Comparison of ENCODE assay signal across 15 cellular contexts in genomic region chr15:65368300-65368617, GRCh38. TPM values are rescaled to one million over a fixed set of nuclear protein-coding genes. Genes with fewer than 3 reads are reported as not detected.
DNase-seq lines count a peak whose midpoint lies in the region; ATAC-seq and TF ChIP-seq lines count a peak whose summit lies in the region.
"Had no signal": no experiment of that assay in that cellular context is flagged by ENCODE, and none has a peak within 500 bp of the region (broad histone marks: within the 10 kb centered on the region; RNA-seq: fewer than 3 reads in every experiment).

No MANE protein-coding gene starts in this region.

- peak; percentile 64 for DNase-seq in SK-N-SH
- DNase-seq in posterior vena cava (ENCODE audit: low spot score), result peak; percentile 44
- no peak for DNase-seq in NAMALWA (ENCODE audit: low spot score)
- no peak for DNase-seq in HUDEP-2 (lab: John Stamatoyannopoulos, UW; ENCODE audit: unreplicated experiment in 76 of 76)
- DNase-seq: CD8-positive, alpha-beta memory T cell; NCI-H510A; testis had no signal

- H3K9me2 ChIP-seq in SK-N-SH, result no peaks in the 10 kb centered on the region

- no peak for ATAC-seq in HG03175 (IDR thresholded peaks at IDR 0.05; ENCODE audit: unreplicated experiment)
- no peak for ATAC-seq in HG02973 (IDR thresholded peaks at IDR 0.05; ENCODE audit: unreplicated experiment)
- ATAC-seq: activated CD4-positive, CD25-positive, alpha-beta regulatory T cell treated with anti-CD3 and anti-CD28 coated beads, Interleukin-2, amount 50 U/mL, for 24 hours had no signal

- peaks cover 76% of the 10 kb centered on the region for H3K4me1 ChIP-seq in HUES6 (ENCODE audit: control insufficient read depth, insufficient read depth, low read length)
- H3K4me1 ChIP-seq in SK-N-SH (ENCODE audit: control insufficient read depth in 1 of 2, insufficient read depth in 2 of 2, low read depth in 1 of 2, low read length in 1 of 2), result peaks cover 0 to 19% of the 10 kb centered on the region in 2 experiments; a peak in 1 of 4 replicates
- H3K4me1 ChIP-seq: right lobe of liver, testis had no signal

- no peaks in the 10 kb centered on the region for H3K9me3 ChIP-seq in HUES6 (ENCODE audit: control insufficient read depth, insufficient read depth, low read depth, low read length)
- no peaks in the 10 kb centered on the region for H3K9me3 ChIP-seq in SK-N-SH
- H3K9me3 ChIP-seq in iPS-18c (ENCODE audit: control insufficient read depth, insufficient read depth, low read length), result no peaks in the 10 kb centered on the region
- H3K9me3 ChIP-seq: right lobe of liver, testis had no signal

- 57% methylated on average over 6 of the region's 6 CpGs for WGBS in SK-N-SH (ENCODE audit: low lambda C conversion rate)

- H4K20me1 ChIP-seq in SK-N-SH (ENCODE audit: insufficient read depth), result no peaks in the 10 kb centered on the region

- H3K36me3 ChIP-seq in HUES6 (ENCODE audit: control insufficient read depth, insufficient read depth, low read length) (peaks cover 8% of the 10 kb centered on the region; the same call in 1 of the 2 replicates), SK-N-SH (replicated peaks in 1 of 2; ENCODE audit: control insufficient read depth in 1 of 2, insufficient read depth in 2 of 2, low read length in 1 of 2) (no peaks in the 10 kb centered on the region)
- H3K36me3 ChIP-seq: right lobe of liver had no signal

- POLR2A ChIA-PET in SK-N-SH (lab: Yijun Ruan, JAX), result no interaction called here

- no peak for TF ChIP-seq RAD21 in SK-N-SH (IDR thresholded peaks at IDR 0.05; ENCODE audit: low read length)

- intact Hi-C loops in posterior vena cava (cut with DNase I), result no loop called here

- peak overlapping the region; percentile 83 for H3K27ac ChIP-seq in HUES6 (ENCODE audit: low read depth, low read length)
- H3K27ac ChIP-seq in SK-N-SH (ENCODE audit: low read depth in 2 of 2, low read length in 1 of 2), result no peak overlapping the region; a peak in 1 of 4 replicates
- H3K27ac ChIP-seq: epithelial cell of prostate, right lobe of liver, testis had no signal

- TF ChIP-seq EP300 in SK-N-SH (IDR thresholded peaks at IDR 0.05; ENCODE audit: borderline replicate concordance in 1 of 2, low read depth in 1 of 2, low read length in 1 of 2), result no peak

- H2AFZ ChIP-seq in SK-N-SH (ENCODE audit: low read depth), result no peak overlapping the region

- H3K9ac ChIP-seq in HUES6 (ENCODE audit: low read length) (peak overlapping the region; percentile 39), SK-N-SH (no peak overlapping the region)

- no peak for TF ChIP-seq CTCF in SK-N-SH (IDR thresholded peaks at IDR 0.05)

- H3K4me3 ChIP-seq in HUES6 (ENCODE audit: low read depth, low read length), result no peak overlapping the region
- H3K4me3 ChIP-seq in SK-N-SH (ENCODE audit: low read depth in 2 of 2, low read length in 1 of 2), result no peak overlapping the region
- H3K4me3 ChIP-seq in iPS-18c (ENCODE audit: insufficient read depth, low read depth, low read length), result peak overlapping the region; percentile 31
- H3K4me3 ChIP-seq: right lobe of liver, testis had no signal

- CTCF ChIA-PET in SK-N-SH (lab: Yijun Ruan, JAX), result interaction anchor here (1.0 to 37.1 kb wide), 4 partner anchors 10 to 46 kb away, joined by 3 to 969 read pairs (median 6); no protein-coding TSS in a partner anchor

- H3K79me2 ChIP-seq in SK-N-SH (ENCODE audit: insufficient read depth), result no peaks in the 10 kb centered on the region

- H3K4me2 ChIP-seq in SK-N-SH, result no peak overlapping the region

- H3K27me3 ChIP-seq in HUES6 (ENCODE audit: control insufficient read depth, insufficient read depth, low read length), result no peaks in the 10 kb centered on the region
- H3K27me3 ChIP-seq in SK-N-SH (ENCODE audit: insufficient read depth), result no peaks in the 10 kb centered on the region
- H3K27me3 ChIP-seq: right lobe of liver, testis had no signal

- no peaks in the 10 kb centered on the region for H3F3A ChIP-seq in SK-N-SH (replicated peaks; ENCODE audit: insufficient read depth)

TF ChIP-seq in SK-N-SH, 30 proteins besides CTCF, POLR2A, EP300 and RAD21:
- TF ChIP-seq GABPA (IDR thresholded peaks at IDR 0.05; ENCODE audit: low read depth) (no peak), SIN3A (IDR thresholded peaks at IDR 0.05; ENCODE audit: borderline replicate concordance, low read depth, low read length) (no peak), MXI1 (IDR thresholded peaks at IDR 0.05; ENCODE audit: low read depth, low read length) (no peak), SMC3 (IDR thresholded peaks at IDR 0.05; ENCODE audit: low read depth, low read length) (no peak), TAF1 (IDR thresholded peaks at IDR 0.05; ENCODE audit: borderline replicate concordance, low read depth, low read length) (no peak), JUND (IDR thresholded peaks at IDR 0.05) (no peak), RXRA (IDR thresholded peaks at IDR 0.05; ENCODE audit: borderline replicate concordance, low read depth) (no peak), YY1 (IDR thresholded peaks at IDR 0.05; ENCODE audit: low read depth) (no peak), FOXM1 (IDR thresholded peaks at IDR 0.05; ENCODE audit: low read depth) (no peak)
- TF ChIP-seq, protein P1, sequence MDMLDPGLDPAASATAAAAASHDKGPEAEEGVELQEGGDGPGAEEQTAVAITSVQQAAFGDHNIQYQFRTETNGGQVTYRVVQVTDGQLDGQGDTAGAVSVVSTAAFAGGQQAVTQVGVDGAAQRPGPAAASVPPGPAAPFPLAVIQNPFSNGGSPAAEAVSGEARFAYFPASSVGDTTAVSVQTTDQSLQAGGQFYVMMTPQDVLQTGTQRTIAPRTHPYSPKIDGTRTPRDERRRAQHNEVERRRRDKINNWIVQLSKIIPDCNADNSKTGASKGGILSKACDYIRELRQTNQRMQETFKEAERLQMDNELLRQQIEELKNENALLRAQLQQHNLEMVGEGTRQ (IDR thresholded peaks at IDR 0.05; ENCODE audit: borderline replicate concordance, low read depth, low read length), result no peak
- TF ChIP-seq, protein P2, sequence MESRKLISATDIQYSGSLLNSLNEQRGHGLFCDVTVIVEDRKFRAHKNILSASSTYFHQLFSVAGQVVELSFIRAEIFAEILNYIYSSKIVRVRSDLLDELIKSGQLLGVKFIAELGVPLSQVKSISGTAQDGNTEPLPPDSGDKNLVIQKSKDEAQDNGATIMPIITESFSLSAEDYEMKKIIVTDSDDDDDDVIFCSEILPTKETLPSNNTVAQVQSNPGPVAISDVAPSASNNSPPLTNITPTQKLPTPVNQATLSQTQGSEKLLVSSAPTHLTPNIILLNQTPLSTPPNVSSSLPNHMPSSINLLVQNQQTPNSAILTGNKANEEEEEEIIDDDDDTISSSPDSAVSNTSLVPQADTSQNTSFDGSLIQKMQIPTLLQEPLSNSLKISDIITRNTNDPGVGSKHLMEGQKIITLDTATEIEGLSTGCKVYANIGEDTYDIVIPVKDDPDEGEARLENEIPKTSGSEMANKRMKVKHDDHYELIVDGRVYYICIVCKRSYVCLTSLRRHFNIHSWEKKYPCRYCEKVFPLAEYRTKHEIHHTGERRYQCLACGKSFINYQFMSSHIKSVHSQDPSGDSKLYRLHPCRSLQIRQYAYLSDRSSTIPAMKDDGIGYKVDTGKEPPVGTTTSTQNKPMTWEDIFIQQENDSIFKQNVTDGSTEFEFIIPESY (IDR thresholded peaks at IDR 0.05; ENCODE audit: borderline replicate concordance, low read depth), result no peak
- TF ChIP-seq, protein P3, sequence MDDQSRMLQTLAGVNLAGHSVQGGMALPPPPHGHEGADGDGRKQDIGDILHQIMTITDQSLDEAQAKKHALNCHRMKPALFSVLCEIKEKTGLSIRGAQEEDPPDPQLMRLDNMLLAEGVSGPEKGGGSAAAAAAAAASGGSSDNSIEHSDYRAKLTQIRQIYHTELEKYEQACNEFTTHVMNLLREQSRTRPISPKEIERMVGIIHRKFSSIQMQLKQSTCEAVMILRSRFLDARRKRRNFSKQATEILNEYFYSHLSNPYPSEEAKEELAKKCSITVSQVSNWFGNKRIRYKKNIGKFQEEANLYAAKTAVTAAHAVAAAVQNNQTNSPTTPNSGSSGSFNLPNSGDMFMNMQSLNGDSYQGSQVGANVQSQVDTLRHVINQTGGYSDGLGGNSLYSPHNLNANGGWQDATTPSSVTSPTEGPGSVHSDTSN (IDR thresholded peaks at IDR 0.05), result no peak
- TF ChIP-seq, protein P4, sequence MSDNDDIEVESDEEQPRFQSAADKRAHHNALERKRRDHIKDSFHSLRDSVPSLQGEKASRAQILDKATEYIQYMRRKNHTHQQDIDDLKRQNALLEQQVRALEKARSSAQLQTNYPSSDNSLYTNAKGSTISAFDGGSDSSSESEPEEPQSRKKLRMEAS (IDR thresholded peaks at IDR 0.05; ENCODE audit: low read depth), result no peak

RNA-seq across cellular contexts. Expression of gene IGDCC3, which starts 9.5 kb away (rescaled TPM):
- polyA plus RNA-seq in SK-N-SH (2012; rRNA removed), result 0.37 and 0.43 TPM in 2 replicates
- polyA plus RNA-seq in SK-N-SH (2012; cell fraction: cytosol; rRNA removed), result 0.22 and 0.23 TPM in 2 replicates
- 1.2 TPM in 2 replicates for polyA plus RNA-seq in SK-N-SH (2012; cell fraction: nucleus; rRNA removed)
- total RNA-seq in posterior vena cava, result not detected
- total RNA-seq: CD8-positive, alpha-beta memory T cell; mesenteric fat pad; right lobe of liver had no signal
- polyA plus RNA-seq: CD8-positive, alpha-beta memory T cell had no signal

RNA-seq across cellular contexts. Expression of gene IGDCC4, which starts 54.5 kb away (rescaled TPM):
- 0.15 and 0.21 TPM in 2 replicates for polyA plus RNA-seq in SK-N-SH (2012; rRNA removed)
- 0.13 and 0.24 TPM in 2 replicates for polyA plus RNA-seq in SK-N-SH (2012; cell fraction: cytosol; rRNA removed)
- 0.94 and 1.0 TPM in 2 replicates for polyA plus RNA-seq in SK-N-SH (2012; cell fraction: nucleus; rRNA removed)
- total RNA-seq in posterior vena cava, result 1 to 10 TPM; 1.2 to 4.7 TPM
- polyA plus RNA-seq: CD8-positive, alpha-beta memory T cell had no signal

Comparison
In these comparisons a context has a peak if more than half of its experiments do, and no peak if none do; other contexts are left out.
1. DNase-seq: peak in SK-N-SH (single experiment) and posterior vena cava (single experiment); none in NAMALWA (single experiment) and HUDEP-2 (0 of 76).